22 cellular contexts compared by ENCODE assay signal in genomic region chr12:62764251-62764650, GRCh38.
"Had no signal": no experiment of that assay in that cellular context is flagged by ENCODE, and none has a peak within 500 bp of the region (broad histone marks: within the 10 kb centered on the region; RNA-seq: fewer than 3 reads in every experiment).

No MANE protein-coding gene starts in this region.

- H3K9me3 ChIP-seq: colonic mucosa, pancreas, SK-N-SH, spleen, thoracic aorta, upper lobe of right lung had no signal

- H3K4me2 ChIP-seq: SK-N-SH had no signal

- DNase-seq: activated CD4-positive, alpha-beta T cell treated with anti-CD3 and anti-CD28 coated beads for 48 hours; activated CD4-positive, CD25-positive, alpha-beta regulatory T cell; activated CD8-positive, alpha-beta T cell treated with anti-CD3 and anti-CD28 coated beads for 36 hours; activated naive CD4-positive, alpha-beta T cell; activated naive CD8-positive, alpha-beta T cell treated with anti-CD3 and anti-CD28 coated beads, Interleukin-2, amount 10 ng/mL, durations not matched to agents 7 days and 5 days; activated T-cell treated with anti-CD3 and anti-CD28 coated beads, Interleukin-2, amount 50 U/mL, for 1 hour; central memory CD4-positive, alpha-beta T cell; colonic mucosa; erythroblast; hippocampal formation; mammary epithelial cell; naive thymus-derived CD4-positive, alpha-beta T cell; pancreas; SK-N-SH; spleen; stimulated activated CD4-positive, alpha-beta T cell treated with anti-CD3 and anti-CD28 coated beads, Interleukin-4, amount 100 ng/mL, for 4 hours; upper lobe of right lung had no signal

- H3K4me3 Mint-ChIP-seq: activated CD8-positive, alpha-beta T cell treated with anti-CD3 and anti-CD28 coated beads for 36 hours; activated naive CD8-positive, alpha-beta T cell treated with anti-CD3 and anti-CD28 coated beads, Interleukin-2, amount 10 ng/mL, durations not matched to agents 7 days and 5 days; activated T-helper 17 cell treated with anti-CD3 and anti-CD28 coated beads, Interleukin-2, amount 50 U/mL, for 72 hours; brain; naive thymus-derived CD4-positive, alpha-beta T cell; stimulated activated memory B cell treated with anti-CD40 and anti-IgM and Interleukin-4, amounts not matched to agents 10 μg/mL and 1 μg/mL and 100 μg/mL, for 72 hours had no signal

- ATAC-seq: activated CD8-positive, alpha-beta T cell treated with anti-CD3 and anti-CD28 coated beads for 36 hours; activated T-helper 17 cell treated with anti-CD3 and anti-CD28 coated beads, Interleukin-2, amount 50 U/mL, for 72 hours; left lobe of liver; naive thymus-derived CD4-positive, alpha-beta T cell; pancreas; stimulated activated memory B cell treated with anti-CD40 and anti-IgM and Interleukin-4, amounts not matched to agents 10 μg/mL and 1 μg/mL and 100 μg/mL, for 72 hours; upper lobe of right lung had no signal

- H3K9ac ChIP-seq: SK-N-SH had no signal

- H3K27ac ChIP-seq: colonic mucosa, pancreas, spleen, thoracic aorta, upper lobe of right lung had no signal

- H3K36me3 Mint-ChIP-seq: activated naive CD8-positive, alpha-beta T cell treated with anti-CD3 and anti-CD28 coated beads, Interleukin-2, amount 10 ng/mL, durations not matched to agents 7 days and 5 days; brain; naive thymus-derived CD4-positive, alpha-beta T cell; stimulated activated memory B cell treated with anti-CD40 and anti-IgM and Interleukin-4, amounts not matched to agents 10 μg/mL and 1 μg/mL and 100 μg/mL, for 72 hours had no signal

- H3K4me3 ChIP-seq: colonic mucosa, pancreas, spleen, thoracic aorta, upper lobe of right lung had no signal

- H3K27ac Mint-ChIP-seq: activated CD8-positive, alpha-beta T cell treated with anti-CD3 and anti-CD28 coated beads for 36 hours; activated naive CD8-positive, alpha-beta T cell treated with anti-CD3 and anti-CD28 coated beads, Interleukin-2, amount 10 ng/mL, durations not matched to agents 7 days and 5 days; activated T-helper 17 cell treated with anti-CD3 and anti-CD28 coated beads, Interleukin-2, amount 50 U/mL, for 72 hours; naive thymus-derived CD4-positive, alpha-beta T cell; stimulated activated memory B cell treated with anti-CD40 and anti-IgM and Interleukin-4, amounts not matched to agents 10 μg/mL and 1 μg/mL and 100 μg/mL, for 72 hours had no signal

- H3K27me3 ChIP-seq: colonic mucosa, pancreas, spleen, upper lobe of right lung had no signal

- H3K9me3 Mint-ChIP-seq: activated CD8-positive, alpha-beta T cell treated with anti-CD3 and anti-CD28 coated beads for 36 hours; activated naive CD8-positive, alpha-beta T cell treated with anti-CD3 and anti-CD28 coated beads, Interleukin-2, amount 10 ng/mL, durations not matched to agents 7 days and 5 days; activated T-helper 17 cell treated with anti-CD3 and anti-CD28 coated beads, Interleukin-2, amount 50 U/mL, for 72 hours; stimulated activated memory B cell treated with anti-CD40 and anti-IgM and Interleukin-4, amounts not matched to agents 10 μg/mL and 1 μg/mL and 100 μg/mL, for 72 hours had no signal

- H3K4me1 ChIP-seq: colonic mucosa, spleen had no signal

- H3K36me3 ChIP-seq: colonic mucosa, pancreas, spleen, thoracic aorta, upper lobe of right lung had no signal
